14 cellular contexts compared by ENCODE assay signal in genomic region chr14:102528441-102529170, GRCh38.
"Had no signal": no experiment of that assay in that cellular context is flagged by ENCODE, and none has a peak within 500 bp of the region (broad histone marks: within the 10 kb centered on the region; RNA-seq: fewer than 3 reads in every experiment).

No MANE protein-coding gene starts in this region.

- H3K27me3 ChIP-seq: heart left ventricle had no signal

- H3K36me3 ChIP-seq: heart left ventricle had no signal

- ATAC-seq: activated CD8-positive, alpha-beta memory T cell treated with anti-CD3 and anti-CD28 coated beads, Interleukin-2, amount 10 ng/mL, durations not matched to agents 7 days and 5 days; activated naive CD8-positive, alpha-beta T cell treated with anti-CD3 and anti-CD28 coated beads, Interleukin-2, amount 50 U/mL, for 24 hours; heart left ventricle; left cardiac atrium; mucosa of descending colon; naive thymus-derived CD8-positive, alpha-beta T cell; stimulated activated effector memory CD8-positive, alpha-beta T cell treated with anti-CD3 and anti-CD28 coated beads, Interleukin-12 subunit alpha, Interleukin-12 subunit beta, amount 100 ng/mL, for 72 hours; T-cell had no signal

- H3K27ac ChIP-seq: parathyroid adenoma had no signal

- DNase-seq: activated CD4-positive, alpha-beta memory T cell treated with anti-CD3 and anti-CD28 coated beads for 36 hours; activated CD8-positive, alpha-beta memory T cell treated with anti-CD3 and anti-CD28 coated beads, Interleukin-2, amount 10 ng/mL, durations not matched to agents 7 days and 5 days; activated naive CD4-positive, alpha-beta T cell treated with anti-CD3 and anti-CD28 coated beads for 36 hours; activated naive CD8-positive, alpha-beta T cell treated with anti-CD3 and anti-CD28 coated beads, Interleukin-2, amount 50 U/mL, for 24 hours; activated T-cell treated with anti-CD3 and anti-CD28 coated beads, Interleukin-2, amount 50 U/mL, for 1 hour; aorta; left cardiac atrium; mucosa of descending colon; naive thymus-derived CD8-positive, alpha-beta T cell; T-cell had no signal

- H3K9me3 ChIP-seq: heart left ventricle, mucosa of descending colon had no signal

- H3K4me3 ChIP-seq: heart left ventricle, lung, mucosa of descending colon had no signal

- H3K9ac ChIP-seq: parathyroid adenoma had no signal
